8 cellular contexts compared by ENCODE assay signal in genomic region chr3:114056130-114057010, GRCh38. TPM values are rescaled to one million over a fixed set of nuclear protein-coding genes. Genes with fewer than 3 reads are reported as not detected.
DNase-seq lines count a peak whose midpoint lies in the region; ATAC-seq and TF ChIP-seq lines count a peak whose summit lies in the region.

A gene with protein sequence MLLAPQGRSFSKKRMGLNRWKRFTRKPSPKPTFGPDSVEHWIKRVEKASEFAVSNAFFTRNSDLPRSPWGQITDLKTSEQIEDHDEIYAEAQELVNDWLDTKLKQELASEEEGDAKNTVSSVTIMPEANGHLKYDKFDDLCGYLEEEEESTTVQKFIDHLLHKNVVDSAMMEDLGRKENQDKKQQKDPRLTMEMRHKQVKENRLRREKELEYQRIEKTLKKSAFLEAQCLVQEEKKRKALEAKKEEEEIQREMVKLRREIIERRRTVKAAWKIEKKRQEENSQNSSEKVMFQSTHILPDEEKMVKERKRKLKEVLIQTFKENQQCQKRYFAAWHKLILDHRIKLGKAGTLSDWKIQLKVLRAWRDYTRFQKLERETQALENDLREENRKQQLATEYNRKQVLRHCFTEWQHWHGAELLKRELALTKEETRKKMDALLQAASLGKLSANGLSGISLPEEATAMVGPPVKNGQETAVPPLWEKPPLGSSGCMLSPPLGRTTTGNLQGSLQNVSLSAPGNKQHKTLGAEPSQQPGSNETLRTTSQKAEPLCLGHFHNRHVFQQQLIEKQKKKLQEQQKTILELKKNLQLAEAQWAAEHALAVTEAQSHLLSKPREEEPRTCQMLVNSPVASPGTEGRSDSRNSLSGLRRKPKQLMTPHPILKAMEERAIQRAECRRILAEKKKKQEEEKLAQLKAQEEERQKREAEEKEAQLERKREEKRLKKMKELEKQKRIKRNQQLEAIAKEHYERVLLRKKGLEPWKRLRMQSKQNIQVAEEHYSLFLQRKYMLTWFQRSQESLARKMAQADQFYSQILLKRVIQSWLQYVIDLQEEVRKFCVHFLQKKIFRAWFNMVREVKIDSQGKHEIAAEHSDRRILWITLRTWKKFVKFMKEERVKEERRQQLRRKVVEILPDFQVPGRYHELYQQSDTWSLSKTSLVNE (minus strand): TSS chr3:114056526. CDS start chr3:114056466, 60 bp downstream.
TSS of gene QTRT2 (plus strand) at chr3:114056737. CDS start at chr3:114065258, 8,521 bp downstream.

- 0 to 1% methylated on average over 31 to 38 of the region's 49 CpGs for WGBS in thyroid gland, 2 donors

- peak within 1 kb of the TSS; percentile 88 for H3K27ac Mint-ChIP-seq in activated naive CD8-positive, alpha-beta T cell treated with anti-CD3 and anti-CD28 coated beads, Interleukin-2, amount 10 ng/mL, durations not matched to agents 7 days and 5 days
- H3K27ac Mint-ChIP-seq in osteocyte (ENCODE audit: unreplicated experiment): peak within 1 kb of the TSS; percentile 94

- no peaks in the 10 kb centered on the region for H3K9me3 Mint-ChIP-seq in activated naive CD8-positive, alpha-beta T cell treated with anti-CD3 and anti-CD28 coated beads, Interleukin-2, amount 10 ng/mL, durations not matched to agents 7 days and 5 days
- H3K9me3 Mint-ChIP-seq in osteocyte (ENCODE audit: unreplicated experiment): no peaks in the 10 kb centered on the region

- H3K27me3 ChIP-seq in thyroid gland: no peaks in the 10 kb centered on the region

- H3K4me3 ChIP-seq in GM12864 (ENCODE audit: low read depth, low read length) (peak within 1 kb of the TSS; percentile 71), thyroid gland (replicated peaks in 1 of 3) (peak within 1 kb of the TSS; percentile 51 to 80 (median 70))

- H3K9me3 ChIP-seq in thyroid gland: no peaks in the 10 kb centered on the region

- POLR2A ChIA-PET in activated naive CD8-positive, alpha-beta T cell treated with anti-CD3 and anti-CD28 coated beads, Interleukin-2, amount 10 ng/mL, durations not matched to agents 7 days and 5 days (lab: Charles Lee): interaction anchor here (0.5 to 1.4 kb wide), 5 partner anchors 16 to 1044 kb away, joined by 3 to 5 read pairs (median 3); no protein-coding TSS in a partner anchor

- DNase-seq in GM12864 (ENCODE audit: low read depth): peak; percentile 98
- peak; percentile 99 for DNase-seq in NCI-H1105 treated with DMSO at 0.1 percent for 48 hours (lab: John Stamatoyannopoulos, UW)
- DNase-seq in SKM-1 treated with dmso at 0.1 percent for 144 hours (lab: John Stamatoyannopoulos, UW; ENCODE audit: unreplicated experiment): peak; percentile 98
- DNase-seq in activated naive CD8-positive, alpha-beta T cell treated with anti-CD3 and anti-CD28 coated beads, Interleukin-2, amount 10 ng/mL, durations not matched to agents 7 days and 5 days: peak; percentile 89
- peak; percentile 98 for DNase-seq in Right ventricle myocardium inferior (ENCODE audit: missing footprints)
- DNase-seq in osteocyte (ENCODE audit: extremely low spot score, unreplicated experiment): peak; percentile 99
- DNase-seq in thyroid gland: peak; percentile 99

- H3K4me1 Mint-ChIP-seq in activated naive CD8-positive, alpha-beta T cell treated with anti-CD3 and anti-CD28 coated beads, Interleukin-2, amount 10 ng/mL, durations not matched to agents 7 days and 5 days: peaks cover 26% of the 10 kb centered on the region
- H3K4me1 Mint-ChIP-seq in osteocyte (ENCODE audit: unreplicated experiment): peaks cover 20% of the 10 kb centered on the region

- peak within 1 kb of the TSS; percentile 91 for H3K4me3 Mint-ChIP-seq in activated naive CD8-positive, alpha-beta T cell treated with anti-CD3 and anti-CD28 coated beads, Interleukin-2, amount 10 ng/mL, durations not matched to agents 7 days and 5 days
- H3K4me3 Mint-ChIP-seq in osteocyte (ENCODE audit: unreplicated experiment): peak within 1 kb of the TSS; percentile 94

- intact Hi-C loops in Right ventricle myocardium inferior (cut with DNase I) (loop anchor here (2.0 to 10.0 kb wide), 3 partner anchors 109 to 310 kb away; partner anchors contain the start of genes ATP6V1A, NAA50 and ZDHHC23), thyroid gland (cut with DNase I) (no loop called here)

- peak in 1 of 2 donors; percentile 67 for TF ChIP-seq POLR2A in thyroid gland (IDR thresholded peaks at IDR 0.05)

- H3K27me3 Mint-ChIP-seq in activated naive CD8-positive, alpha-beta T cell treated with anti-CD3 and anti-CD28 coated beads, Interleukin-2, amount 10 ng/mL, durations not matched to agents 7 days and 5 days: no peaks in the 10 kb centered on the region
- no peaks in the 10 kb centered on the region for H3K27me3 Mint-ChIP-seq in osteocyte (ENCODE audit: unreplicated experiment)

- peaks cover 7% of the 10 kb centered on the region for H3K36me3 Mint-ChIP-seq in activated naive CD8-positive, alpha-beta T cell treated with anti-CD3 and anti-CD28 coated beads, Interleukin-2, amount 10 ng/mL, durations not matched to agents 7 days and 5 days
- H3K36me3 Mint-ChIP-seq in osteocyte (ENCODE audit: unreplicated experiment): no peaks in the 10 kb centered on the region

- H3K4me1 ChIP-seq in thyroid gland: peaks cover 15 to 19% of the 10 kb centered on the region in 2 donors

- peak within 1 kb of the TSS; percentile 56 to 80 (median 79) for H3K27ac ChIP-seq in thyroid gland

- H3K36me3 ChIP-seq in thyroid gland: no peaks in the 10 kb centered on the region

- ATAC-seq in HG02678 (IDR thresholded peaks at IDR 0.05; ENCODE audit: unreplicated experiment) (peak; percentile 97), Right ventricle myocardium inferior (peak; percentile 100)
- ATAC-seq in activated naive CD8-positive, alpha-beta T cell treated with anti-CD3 and anti-CD28 coated beads, Interleukin-2, amount 10 ng/mL, durations not matched to agents 7 days and 5 days (ENCODE audit: low read depth): peak; percentile 96

- TF ChIP-seq CTCF in GM12864 (IDR thresholded peaks at IDR 0.05; ENCODE audit: low read depth, low read length, missing control alignments): no peak
- TF ChIP-seq CTCF in osteocyte (IDR thresholded peaks at IDR 0.05): no peak
- TF ChIP-seq CTCF in thyroid gland (IDR thresholded peaks at IDR 0.05): peak in 1 of 6 experiments; percentile 12

RNA-seq across cellular contexts. Expression of the first gene that starts in this region (rescaled TPM):
- 1 to 10 TPM; 2.7 to 3.0 TPM for total RNA-seq in activated naive CD8-positive, alpha-beta T cell treated with anti-CD3 and anti-CD28 coated beads, Interleukin-2, amount 10 ng/mL, durations not matched to agents 7 days and 5 days
- total RNA-seq in Right ventricle myocardium inferior (0.78 TPM), osteocyte (4.3 and 7.1 TPM in 2 replicates), thyroid gland (10 to 100 TPM; 10.5 to 17.3 (median 12.9) TPM)

RNA-seq across cellular contexts. Expression of gene QTRT2, which starts in this region (rescaled TPM):
- 10 to 100 TPM; 30.0 to 33.0 TPM for total RNA-seq in activated naive CD8-positive, alpha-beta T cell treated with anti-CD3 and anti-CD28 coated beads, Interleukin-2, amount 10 ng/mL, durations not matched to agents 7 days and 5 days
- total RNA-seq in Right ventricle myocardium inferior: 4.3 TPM
- 13.6 and 15.4 TPM in 2 replicates for total RNA-seq in osteocyte
- total RNA-seq in thyroid gland: 10 to 100 TPM; 18.5 to 33.3 (median 21.6) TPM

Comparison
In these comparisons a context has a peak if more than half of its experiments do, and no peak if none do; other contexts are left out.
1. Peak in every context shown above with its lines: DNase-seq, ATAC-seq, H3K4me3 ChIP-seq and H3K27ac ChIP-seq.